23 cellular contexts compared by ENCODE assay signal in the genomic region with DNA sequence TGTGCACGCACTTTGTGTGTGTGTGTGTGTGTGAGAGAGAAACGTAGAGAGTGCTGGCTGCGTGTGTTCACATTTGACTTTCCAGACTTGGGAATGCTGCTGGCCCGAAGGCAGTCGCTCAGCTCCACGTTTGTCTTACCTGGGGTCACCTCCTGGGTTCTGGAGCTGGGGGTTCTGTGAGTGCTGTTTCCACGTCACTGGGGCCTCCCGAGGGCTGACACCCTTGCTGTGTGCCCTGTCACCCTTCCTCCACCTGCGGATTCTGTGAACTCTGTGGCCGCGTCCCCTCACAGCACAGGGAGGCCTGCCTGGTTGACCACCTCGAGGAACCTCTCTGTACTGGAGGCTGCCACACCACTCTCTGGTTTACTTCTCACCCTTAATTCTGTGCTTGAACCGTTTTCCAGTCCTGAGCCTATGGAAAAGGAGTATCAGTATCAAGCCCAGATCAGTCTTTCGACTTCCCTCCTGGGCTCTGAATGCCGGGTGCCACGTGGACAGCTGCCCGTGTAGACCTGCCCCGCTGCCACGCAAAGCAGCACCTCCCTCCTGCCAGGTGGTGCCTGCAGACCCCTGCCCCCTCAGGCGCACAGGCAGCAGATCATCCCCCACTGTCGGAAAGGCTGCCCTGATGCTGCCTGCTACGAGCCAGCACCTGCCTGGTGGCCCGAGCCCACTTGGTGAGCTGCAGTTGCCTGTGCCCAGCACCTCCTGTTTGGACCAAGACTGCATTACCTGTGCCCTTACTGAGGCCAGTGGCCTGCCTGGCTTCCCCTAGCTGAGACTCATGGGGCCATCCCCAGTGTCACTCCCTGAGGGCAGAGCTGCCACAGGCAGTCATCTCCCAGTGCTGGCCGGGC.
A peak's percentile ranks its signal among the peaks of the same experiment; 100 is the strongest.
DNase-seq lines count a peak whose midpoint lies in the region; ATAC-seq, FAIRE-seq and TF ChIP-seq lines count a peak whose summit lies in the region.
"Had no signal": no experiment of that assay in that cellular context is flagged by ENCODE, and none has a peak within 500 bp of the region (broad histone marks: within the 10 kb centered on the region; RNA-seq: fewer than 3 reads in every experiment).

No MANE protein-coding gene starts in this region.

- FAIRE-seq in kidney (lab: Jason Lieb, UNC), result no peak
- FAIRE-seq: GM12878, GM19239, K562 had no signal

- CTCF ChIA-PET in Calu3 (lab: Charles Lee), result interaction anchor here (0.6 to 1.0 kb wide), 2 partner anchors 162 to 197 kb away, joined by 3 read pairs; no protein-coding TSS in a partner anchor

- TF ChIP-seq POLR2A in GM18505 (IDR thresholded peaks at IDR 0.05; ENCODE audit: borderline replicate concordance, extremely low read depth, insufficient read depth, insufficient read length), result no peak

- H3K36me3 Mint-ChIP-seq in Calu3 (ENCODE audit: insufficient read depth, unreplicated experiment), result no peaks in the 10 kb centered on the region

- H3K9me3 Mint-ChIP-seq in Calu3 (ENCODE audit: low read depth, unreplicated experiment), result no peaks in the 10 kb centered on the region
- H3K9me3 Mint-ChIP-seq: CD4-positive, alpha-beta T cell had no signal

- H3K27me3 Mint-ChIP-seq in Calu3 (ENCODE audit: unreplicated experiment), result no peaks in the 10 kb centered on the region
- H3K27me3 Mint-ChIP-seq: CD4-positive, alpha-beta T cell had no signal

- H3K27ac Mint-ChIP-seq in Calu3 (ENCODE audit: unreplicated experiment), result no peak overlapping the region
- H3K27ac Mint-ChIP-seq: CD4-positive, alpha-beta T cell had no signal

- no peak overlapping the region for H3K4me3 ChIP-seq in kidney (ENCODE audit: low read length in 2 of 2)
- H3K4me3 ChIP-seq: BLaER1, GM12878, K562 had no signal

- peaks cover 0 to 8% of the 10 kb centered on the region in 2 donors for H3K36me3 ChIP-seq in kidney (ENCODE audit: control insufficient read depth in 1 of 2, insufficient read depth in 2 of 2, low read length in 2 of 2)

- H3K4me3 Mint-ChIP-seq in Calu3 (ENCODE audit: low read depth, unreplicated experiment), result no peak overlapping the region
- H3K4me3 Mint-ChIP-seq: CD4-positive, alpha-beta T cell had no signal

- DNase-seq in Right ventricle myocardium superior (no peak), cardiac septum (ENCODE audit: low spot score) (no peak), kidney (peak; percentile 50), posterior vena cava (ENCODE audit: low spot score) (peak; percentile 65), Calu3 (no peak)
- DNase-seq: CD4-positive, alpha-beta T cell; DMS79; EL; GDM1; Kasumi-1; MV-4-11; NCI-H1105; NCI-H1436 treated with DMSO at 0.1 percent for 48 hours; NCI-H187 treated with DMSO at 0.1 percent for 48 hours; NCI-H524 treated with DMSO at 0.1 percent for 48 hours; NCI-H774; NK-92 treated with Interleukin-12 subunit alpha and Interleukin-12 subunit beta, amount 100 ng/mL, for 24 hours had no signal

- no peak overlapping the region for H3K9ac ChIP-seq in kidney (ENCODE audit: low read length in 2 of 2)
- H3K9ac ChIP-seq: BLaER1 had no signal

- ATAC-seq in Right ventricle myocardium superior (ENCODE audit: poor library complexity) (peak; percentile 28), GM21381 (IDR thresholded peaks at IDR 0.05; ENCODE audit: unreplicated experiment) (no peak), GM18505 (IDR thresholded peaks at IDR 0.05; ENCODE audit: unreplicated experiment) (no peak)
- ATAC-seq: GM12878 had no signal

- H3K27ac ChIP-seq in kidney (ENCODE audit: low read depth in 2 of 2, low read length in 2 of 2), result no peak overlapping the region
- H3K27ac ChIP-seq: BLaER1 had no signal

- intact Hi-C loops in Right ventricle myocardium superior (cut with DNase I) (no loop called here), cardiac septum (cut with DNase I) (no loop called here), kidney (cut with DNase I) (no loop called here), posterior vena cava (cut with DNase I) (no loop called here), Calu3 (cut with micrococcal nuclease; ENCODE audit: unreplicated experiment) (no loop called here)

- no TSS peak for BruUV-seq in Calu3 (replicated peaks; lab: Mats Ljungman, UMichigan)

- H3K4me1 ChIP-seq in kidney (ENCODE audit: control insufficient read depth in 1 of 2, insufficient read depth in 1 of 2, low read depth in 1 of 2, low read length in 2 of 2), result no peaks in the 10 kb centered on the region

- no peaks in the 10 kb centered on the region for H3K9me3 ChIP-seq in kidney (ENCODE audit: control insufficient read depth in 1 of 2, low read length in 2 of 2)
- H3K9me3 ChIP-seq: BLaER1 had no signal

- no peaks in the 10 kb centered on the region for H3K4me1 Mint-ChIP-seq in Calu3 (ENCODE audit: low read depth, unreplicated experiment)

- TF ChIP-seq CTCF in kidney (IDR thresholded peaks at IDR 0.05; ENCODE audit: borderline replicate concordance, extremely low read depth, insufficient read depth) (no peak), Calu3 (IDR thresholded peaks at IDR 0.05; ENCODE audit: unreplicated experiment) (no peak)

Comparison
In these comparisons a context has a peak if more than half of its experiments do, and no peak if none do; other contexts are left out.
1. DNase-seq: peak in kidney (single experiment) and posterior vena cava (single experiment); none in Right ventricle myocardium superior (single experiment), cardiac septum (single experiment) and Calu3 (single experiment).